8 cellular contexts compared by ENCODE assay signal in the genomic region with DNA sequence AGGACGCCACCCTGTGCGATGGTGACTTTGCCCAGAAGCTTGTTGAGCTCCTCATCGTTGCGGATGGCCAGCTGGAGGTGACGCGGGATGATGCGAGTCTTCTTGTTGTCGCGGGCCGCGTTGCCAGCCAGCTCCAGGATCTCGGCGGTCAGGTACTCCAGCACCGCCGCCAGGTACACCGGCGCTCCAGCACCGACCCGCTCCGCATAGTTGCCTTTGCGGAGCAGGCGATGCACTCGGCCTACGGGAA.
DNase-seq lines count a peak whose midpoint lies in the region; ATAC-seq and TF ChIP-seq lines count a peak whose summit lies in the region.
"Not testable (repeated sequence)": the region's sequence is repeated elsewhere in the genome, so short reads cannot be mapped to it uniquely, and the experiment has no call there.

No MANE protein-coding gene starts in this region.

- H3K4me1 Mint-ChIP-seq in activated CD8-positive, alpha-beta T cell treated with anti-CD3 and anti-CD28 coated beads for 36 hours (ENCODE audit: low read depth) = peaks cover 41% of the 10 kb centered on the region
- H3K4me1 Mint-ChIP-seq in type B pancreatic cell (ENCODE audit: unreplicated experiment) = peaks cover 34% of the 10 kb centered on the region

- H3K9me3 ChIP-seq in IMR-90 (ENCODE audit: control insufficient read depth, insufficient read depth, low read length); duodenal mucosa (ENCODE audit: control insufficient read depth in 1 of 2, low read length in 2 of 2); iPS-18a (ENCODE audit: control insufficient read depth, low read depth, low read length); neutrophil: not testable (repeated sequence)

- not testable (repeated sequence) for H2BK15ac ChIP-seq in IMR-90 (ENCODE audit: low read depth, low read length)

- CTCF ChIA-PET in IMR-90 (lab: Yijun Ruan, JAX) = interaction anchor here (0.7 kb wide), 1 partner anchor 81 kb away, joined by 4 read pairs; no protein-coding TSS in a partner anchor
- CTCF ChIA-PET in activated CD8-positive, alpha-beta T cell treated with anti-CD3 and anti-CD28 coated beads for 36 hours (lab: Charles Lee) = interaction anchor here (1.2 to 1.3 kb wide), 2 partner anchors 76 to 81 kb away, joined by 3 read pairs; a partner anchor contains a TSS

- not testable (repeated sequence) for H4K8ac ChIP-seq in IMR-90 (ENCODE audit: low read depth in 2 of 2, low read length in 2 of 2)

- TSS peak; percentile 98 for BruUV-seq in IMR-90 (replicated peaks; lab: Mats Ljungman, UMichigan)

- not testable (repeated sequence) for H2BK20ac ChIP-seq in IMR-90 (ENCODE audit: low read depth, low read length)

- not testable (repeated sequence) for H2AK9ac ChIP-seq in IMR-90 (replicated peaks; ENCODE audit: low read depth, low read length, poor library complexity)

- H2BK5ac ChIP-seq in IMR-90 (ENCODE audit: low read depth, low read length, poor library complexity, severe bottlenecking) = peak overlapping the region; percentile 63

- not testable (repeated sequence) for H3K79me1 ChIP-seq in IMR-90 (ENCODE audit: low read depth in 1 of 2, low read length in 2 of 2)

- H3K18ac ChIP-seq in IMR-90 (ENCODE audit: low read depth, low read length) = not testable (repeated sequence)

- POLR2A ChIA-PET in IMR-90 (lab: Charles Lee; ENCODE audit: unreplicated experiment) = not testable (repeated sequence)
- POLR2A ChIA-PET in activated CD8-positive, alpha-beta T cell treated with anti-CD3 and anti-CD28 coated beads for 36 hours (lab: Charles Lee) = interaction anchor here (0.7 to 10.7 kb wide), 18 partner anchors 7 to 1782 kb away, joined by 3 to 470 read pairs (median 12); a partner anchor contains a TSS

- not testable (repeated sequence) for H2BK120ac ChIP-seq in IMR-90 (ENCODE audit: low read depth, low read length)

- H3K4me3 ChIP-seq in GM08714 (ENCODE audit: low read length) (peak overlapping the region; percentile 56; the same call in 1 of the 2 replicates), IMR-90 (ENCODE audit: insufficient read depth, low read depth, low read length) (peak overlapping the region; percentile 53), duodenal mucosa (ENCODE audit: low read depth in 1 of 2, low read length in 2 of 2) (peak overlapping the region; percentile 58 to 64), iPS-18a (ENCODE audit: low read length) (peak overlapping the region; percentile 89), neutrophil (ENCODE audit: low read depth in 1 of 2, low read length in 1 of 2) (peak overlapping the region; percentile 41 to 42)

- H3K14ac ChIP-seq in IMR-90 (replicated peaks; ENCODE audit: low read depth, low read length) = not testable (repeated sequence)

- peak; percentile 3 for ATAC-seq in GM21786 (IDR thresholded peaks at IDR 0.05; ENCODE audit: unreplicated experiment)
- peak; percentile 30 for ATAC-seq in IMR-90 (ENCODE audit: low read depth)
- peak; percentile 10 for ATAC-seq in activated CD8-positive, alpha-beta T cell treated with anti-CD3 and anti-CD28 coated beads for 36 hours

- not testable (repeated sequence) for H3K4ac ChIP-seq in IMR-90 (ENCODE audit: low read depth, low read length)

- not testable (repeated sequence) for DNase-seq in IMR-90; activated CD8-positive, alpha-beta T cell treated with anti-CD3 and anti-CD28 coated beads for 36 hours; type B pancreatic cell (ENCODE audit: extremely low spot score, unreplicated experiment)

- in situ Hi-C loops in IMR-90 (cut with MboI; ENCODE audit: low sequenced_read_pairs) = loop anchor here (10.0 to 25.0 kb wide), 2 partner anchors 1502 to 1780 kb away; a partner anchor contains a TSS

- not testable (repeated sequence) for H3K27me3 Mint-ChIP-seq in activated CD8-positive, alpha-beta T cell treated with anti-CD3 and anti-CD28 coated beads for 36 hours; type B pancreatic cell

- H3K36me3 Mint-ChIP-seq in activated CD8-positive, alpha-beta T cell treated with anti-CD3 and anti-CD28 coated beads for 36 hours (ENCODE audit: low read depth) = peaks cover 13% of the 10 kb centered on the region
- not testable (repeated sequence) for H3K36me3 Mint-ChIP-seq in type B pancreatic cell

- H3K9me1 ChIP-seq in IMR-90 (ENCODE audit: insufficient read depth, low read length) = not testable (repeated sequence)

- H3K23ac ChIP-seq in IMR-90 (ENCODE audit: low read depth, low read length) = not testable (repeated sequence)

- H3K36me3 ChIP-seq in IMR-90 (ENCODE audit: control insufficient read depth, insufficient read depth, low read length); duodenal mucosa (ENCODE audit: control insufficient read depth in 1 of 2, insufficient read depth in 2 of 2, low read length in 2 of 2); iPS-18a (ENCODE audit: control insufficient read depth, low read depth, low read length); neutrophil: not testable (repeated sequence)

- H3K4me3 Mint-ChIP-seq in activated CD8-positive, alpha-beta T cell treated with anti-CD3 and anti-CD28 coated beads for 36 hours = peak overlapping the region; percentile 80
- peak overlapping the region; percentile 90 for H3K4me3 Mint-ChIP-seq in type B pancreatic cell

- not testable (repeated sequence) for H3K9me3 Mint-ChIP-seq in activated CD8-positive, alpha-beta T cell treated with anti-CD3 and anti-CD28 coated beads for 36 hours; type B pancreatic cell

- dilution Hi-C loops in IMR-90 (cut with HindIII; ENCODE audit: low sequenced_read_pairs, unreplicated experiment) = not testable (repeated sequence)

- not testable (repeated sequence) for TF ChIP-seq CTCF in IMR-90 (conservative IDR thresholded peaks at IDR 0.05; ENCODE audit: low read depth, low read length); activated CD8-positive, alpha-beta T cell treated with anti-CD3 and anti-CD28 coated beads for 36 hours (IDR thresholded peaks at IDR 0.05); neutrophil (IDR thresholded peaks at IDR 0.05); type B pancreatic cell (conservative IDR thresholded peaks at IDR 0.05)

- peak overlapping the region; percentile 99 for H3K27ac Mint-ChIP-seq in activated CD8-positive, alpha-beta T cell treated with anti-CD3 and anti-CD28 coated beads for 36 hours
- peak overlapping the region; percentile 97 for H3K27ac Mint-ChIP-seq in type B pancreatic cell

- not testable (repeated sequence) for H4K91ac ChIP-seq in IMR-90 (ENCODE audit: insufficient read depth, low read depth, low read length)

- H3K4me1 ChIP-seq in IMR-90 (ENCODE audit: control insufficient read depth, insufficient read depth, low read length) = not testable (repeated sequence)
- peaks cover 11 to 30% of the 10 kb centered on the region in 2 donors for H3K4me1 ChIP-seq in duodenal mucosa (ENCODE audit: control insufficient read depth in 1 of 2, insufficient read depth in 2 of 2, low read length in 2 of 2)
- peaks cover 26% of the 10 kb centered on the region for H3K4me1 ChIP-seq in iPS-18a (ENCODE audit: control insufficient read depth, low read depth, low read length)
- H3K4me1 ChIP-seq in neutrophil (ENCODE audit: control insufficient read depth in 1 of 2, insufficient read depth in 1 of 2, low read depth in 1 of 2, low read length in 1 of 2) = peaks cover 28 to 36% of the 10 kb centered on the region in 2 experiments

- WGBS in IMR-90 (ENCODE audit: extremely low coverage in 2 of 2, insufficient read length in 1 of 2), 2 experiments = no CpG with 5 or more reads among the region's 24 CpGs

- not testable (repeated sequence) for TF ChIP-seq RAD21 in IMR-90 (IDR thresholded peaks at IDR 0.05; ENCODE audit: low read length)

- H2AFZ ChIP-seq in IMR-90 (replicated peaks; ENCODE audit: low read length, poor library complexity) = not testable (repeated sequence)

- not testable (repeated sequence) for TF ChIP-seq POLR2A in IMR-90 (IDR thresholded peaks at IDR 0.05; ENCODE audit: low read depth, low read length)

- 0 out of 2 replicates have a peak overlapping the region, but pooled peaks have one; percentile 46 for H3K9ac ChIP-seq in IMR-90 (ENCODE audit: low read depth, low read length)
- H3K9ac ChIP-seq in duodenal mucosa (ENCODE audit: low read depth in 1 of 2, low read length in 2 of 2) = peak overlapping the region; percentile 44 to 61
- H3K9ac ChIP-seq in iPS-18a (ENCODE audit: low read length) = peak overlapping the region; percentile 80

- peak overlapping the region; percentile 86 for H3K4me2 ChIP-seq in IMR-90 (ENCODE audit: low read depth, low read length)

- H3K27me3 ChIP-seq in IMR-90 (ENCODE audit: control insufficient read depth, insufficient read depth, low read length); duodenal mucosa (ENCODE audit: control insufficient read depth in 1 of 2, insufficient read depth in 2 of 2, low read length in 2 of 2); iPS-18a (ENCODE audit: control insufficient read depth, insufficient read depth, low read length); neutrophil: not testable (repeated sequence)

- not testable (repeated sequence) for H2AK5ac ChIP-seq in IMR-90 (ENCODE audit: low read depth, low read length)

- not testable (repeated sequence) for H4K20me1 ChIP-seq in IMR-90 (ENCODE audit: insufficient read depth, low read length)

- intact Hi-C loops in IMR-90 (cut with micrococcal nuclease) = loop anchor here (1.0 to 2.0 kb wide), 2 partner anchors 58 to 682 kb away; a partner anchor contains a TSS
- intact Hi-C loops in activated CD8-positive, alpha-beta T cell treated with anti-CD3 and anti-CD28 coated beads for 36 hours (cut with micrococcal nuclease) = loop anchor here (5.0 kb wide), 1 partner anchor 667 kb away; a partner anchor contains a TSS

- not testable (repeated sequence) for H3K56ac ChIP-seq in IMR-90 (ENCODE audit: extremely low read depth, insufficient read depth, low read length)

- not testable (repeated sequence) for H4K5ac ChIP-seq in IMR-90 (ENCODE audit: low read depth, low read length)

- H3K27ac ChIP-seq in IMR-90 (ENCODE audit: insufficient read depth, low read length) (peak overlapping the region; percentile 50; the same call in 1 of the 2 replicates), duodenal mucosa (ENCODE audit: low read depth, low read length) (peak overlapping the region; percentile 22), iPS-18a (ENCODE audit: low read length) (peak overlapping the region; percentile 91)
- H3K27ac ChIP-seq in neutrophil = not testable (repeated sequence)
